In the genomic region with DNA sequence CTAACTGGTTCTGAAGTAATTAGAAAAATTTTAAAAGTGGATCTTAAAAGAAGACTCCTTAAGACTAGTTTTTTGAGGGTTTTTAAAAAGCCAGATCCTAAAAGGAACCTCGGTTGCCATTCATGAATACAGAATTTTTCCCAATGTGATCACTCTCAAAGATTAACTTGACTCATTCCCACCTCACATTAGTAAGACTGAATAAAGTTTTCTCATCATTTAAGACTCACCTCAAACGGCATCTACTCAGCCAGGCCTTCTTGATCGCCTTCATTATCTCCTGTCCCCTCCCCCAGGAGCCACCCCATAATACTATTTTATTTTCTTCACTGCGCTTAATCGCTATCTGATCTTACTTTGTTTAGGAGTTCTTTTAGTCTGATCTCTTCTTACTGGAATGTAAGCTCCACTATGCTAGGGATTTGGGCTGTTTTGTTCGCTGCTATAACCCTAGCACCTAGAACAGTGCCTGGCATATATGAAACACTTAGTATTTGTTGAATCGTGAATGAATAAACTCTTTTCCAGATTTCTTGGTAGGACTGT, we compare ENCODE assay signal across 8 cellular contexts. TPM values are rescaled to one million over a fixed set of nuclear protein-coding genes. Genes with fewer than 3 reads are reported as not detected.
DNase-seq lines count a peak whose midpoint lies in the region; ATAC-seq, FAIRE-seq and TF ChIP-seq lines count a peak whose summit lies in the region.

No MANE protein-coding gene starts in this region.

- in situ Hi-C loops in HAP-1 (cut with MboI; ENCODE audit: low sequenced_read_pairs) = no loop called here

- H3K4me1 ChIP-seq in HAP-1 (0 out of 2 replicates have a peak, but pooled peaks cover 3% of the 10 kb centered on the region), hepatocyte (ENCODE audit: insufficient read depth) (peaks cover 6% of the 10 kb centered on the region), small intestine (ENCODE audit: control insufficient read depth in 2 of 2, insufficient read depth in 1 of 2, low read depth in 1 of 2, low read length in 1 of 2) (peaks cover 0 to 3% of the 10 kb centered on the region in 2 donors)

- intact Hi-C loops in activated T-helper 2 cell treated with anti-CD3 and anti-CD28 coated beads, Interferon-gamma antibody, Interleukin-2, Interleukin-4, amounts not matched to agents 10 μg/mL and 5 μg/mL and 100 μg/mL, durations not matched to agents 14 hours and 24 hours and 36 hours (cut with micrococcal nuclease) = loop anchor here (1.0 to 10.0 kb wide), 5 partner anchors 30 to 630 kb away; partner anchors contain the start of genes PCGF5 and TNKS2

- H3K27ac Mint-ChIP-seq in activated T-helper 2 cell treated with anti-CD3 and anti-CD28 coated beads, Interferon-gamma antibody, Interleukin-2, Interleukin-4, amounts not matched to agents 10 μg/mL and 5 μg/mL and 100 μg/mL, durations not matched to agents 14 hours and 24 hours and 36 hours = peak overlapping the region; percentile 20

- DNase-seq in HAP-1 (ENCODE audit: low spot score in 2 of 2) = no peak
- DNase-seq in activated T-helper 2 cell treated with anti-CD3 and anti-CD28 coated beads, Interferon-gamma antibody, Interleukin-2, Interleukin-4, amounts not matched to agents 10 μg/mL and 5 μg/mL and 100 μg/mL, durations not matched to agents 14 hours and 24 hours and 36 hours (ENCODE audit: low spot score) = no peak
- no peak for DNase-seq in hepatocyte (ENCODE audit: low spot score)
- peak; percentile 21 for DNase-seq in small intestine
- DNase-seq in NCI-H2107 treated with DMSO at 0.1 percent for 48 hours (lab: John Stamatoyannopoulos, UW; ENCODE audit: unreplicated experiment) = no peak
- no peak for DNase-seq in H4 (ENCODE audit: low spot score)

- peaks cover 21% of the 10 kb centered on the region for H3K79me2 ChIP-seq in hepatocyte

- H3K36me3 ChIP-seq in HAP-1 (replicated peaks) (no peaks in the 10 kb centered on the region), hepatocyte (replicated peaks; ENCODE audit: insufficient read depth, low read depth) (no peaks in the 10 kb centered on the region), small intestine (ENCODE audit: control insufficient read depth in 2 of 2, insufficient read depth in 2 of 2, low read length in 2 of 2) (no peaks in the 10 kb centered on the region)

- no peaks in the 10 kb centered on the region for H3K27me3 Mint-ChIP-seq in activated T-helper 2 cell treated with anti-CD3 and anti-CD28 coated beads, Interferon-gamma antibody, Interleukin-2, Interleukin-4, amounts not matched to agents 10 μg/mL and 5 μg/mL and 100 μg/mL, durations not matched to agents 14 hours and 24 hours and 36 hours (ENCODE audit: low read depth)

- H3K36me3 Mint-ChIP-seq in activated T-helper 2 cell treated with anti-CD3 and anti-CD28 coated beads, Interferon-gamma antibody, Interleukin-2, Interleukin-4, amounts not matched to agents 10 μg/mL and 5 μg/mL and 100 μg/mL, durations not matched to agents 14 hours and 24 hours and 36 hours (ENCODE audit: low read depth) = peaks cover 11% of the 10 kb centered on the region

- no peak for FAIRE-seq in small intestine (lab: Jason Lieb, UNC)

- peak overlapping the region; percentile 91 for H3K4me2 ChIP-seq in hepatocyte

- peaks cover 2% of the 10 kb centered on the region for H4K20me1 ChIP-seq in hepatocyte (ENCODE audit: insufficient read depth, poor library complexity, severe bottlenecking)

- H3K4me3 ChIP-seq in HAP-1 (peak overlapping the region; percentile 56), hepatocyte (peak overlapping the region; percentile 99), small intestine (ENCODE audit: low read depth in 1 of 2, low read length in 2 of 2) (peak overlapping the region in 1 of 2 donors; percentile 90)

- H3K9me3 ChIP-seq in HAP-1 = no peaks in the 10 kb centered on the region
- H3K9me3 ChIP-seq in hepatocyte (ENCODE audit: low read depth) = no peaks in the 10 kb centered on the region
- no peaks in the 10 kb centered on the region for H3K9me3 ChIP-seq in small intestine (ENCODE audit: control insufficient read depth, low read depth)

- H3K27me3 ChIP-seq in HAP-1 (ENCODE audit: low read depth) (no peaks in the 10 kb centered on the region), hepatocyte (peaks cover 28% of the 10 kb centered on the region), small intestine (ENCODE audit: control insufficient read depth in 2 of 2, insufficient read depth in 2 of 2, low read length in 2 of 2) (no peaks in the 10 kb centered on the region)

- ATAC-seq in GM21447 (IDR thresholded peaks at IDR 0.05; ENCODE audit: unreplicated experiment) (no peak), GM19035 (IDR thresholded peaks at IDR 0.05; ENCODE audit: unreplicated experiment) (no peak)

- peak overlapping the region; percentile 98 for H2AFZ ChIP-seq in hepatocyte

- H3K9me2 ChIP-seq in hepatocyte (replicated peaks; ENCODE audit: insufficient read depth) = no peaks in the 10 kb centered on the region

- H3K27ac ChIP-seq in hepatocyte (peak overlapping the region; percentile 99), small intestine (ENCODE audit: low read depth in 1 of 2, low read length in 1 of 2) (peak overlapping the region; percentile 8 to 42)

- H3K4me1 Mint-ChIP-seq in activated T-helper 2 cell treated with anti-CD3 and anti-CD28 coated beads, Interferon-gamma antibody, Interleukin-2, Interleukin-4, amounts not matched to agents 10 μg/mL and 5 μg/mL and 100 μg/mL, durations not matched to agents 14 hours and 24 hours and 36 hours (ENCODE audit: low read depth) = peaks cover 30% of the 10 kb centered on the region

- WGBS in hepatocyte (ENCODE audit: low lambda C conversion rate, missing lambda C conversion rate) = 71% methylated on average over 7 of the region's 7 CpGs
- whole genome bisulfite sequencing in small intestine, 3 donors = 32 to 65% (median 46%) methylated on average over 7 of the region's 7 CpGs

- no peak for TF ChIP-seq CTCF in hepatocyte (IDR thresholded peaks at IDR 0.05; ENCODE audit: poor library complexity)

- peak overlapping the region; percentile 85 for H3K4me3 Mint-ChIP-seq in activated T-helper 2 cell treated with anti-CD3 and anti-CD28 coated beads, Interferon-gamma antibody, Interleukin-2, Interleukin-4, amounts not matched to agents 10 μg/mL and 5 μg/mL and 100 μg/mL, durations not matched to agents 14 hours and 24 hours and 36 hours (ENCODE audit: low read depth)

- peaks cover under 1% of the 10 kb centered on the region for H3K9me3 Mint-ChIP-seq in activated T-helper 2 cell treated with anti-CD3 and anti-CD28 coated beads, Interferon-gamma antibody, Interleukin-2, Interleukin-4, amounts not matched to agents 10 μg/mL and 5 μg/mL and 100 μg/mL, durations not matched to agents 14 hours and 24 hours and 36 hours

RNA-seq across cellular contexts. Expression of gene PCGF5, which starts 55.9 kb away (rescaled TPM):
- 35.9 and 36.9 TPM in 2 replicates for total RNA-seq in activated T-helper 2 cell treated with anti-CD3 and anti-CD28 coated beads, Interferon-gamma antibody, Interleukin-2, Interleukin-4, amounts not matched to agents 10 μg/mL and 5 μg/mL and 100 μg/mL, durations not matched to agents 14 hours and 24 hours and 36 hours
- 31.7 and 38.7 TPM in 2 replicates for total RNA-seq in hepatocyte
- polyA plus RNA-seq in hepatocyte = 30.0 and 32.1 TPM in 2 replicates
- polyA plus RNA-seq in small intestine = 10 to 100 TPM; 34.7 to 60.2 (median 43.5) TPM
- 23.4 and 29.6 TPM in 2 replicates for total RNA-seq in H4 (2014; rRNA removed; shearing (Covaris generic))
